ENCODE assay signal across 23 cellular contexts in the genomic region with DNA sequence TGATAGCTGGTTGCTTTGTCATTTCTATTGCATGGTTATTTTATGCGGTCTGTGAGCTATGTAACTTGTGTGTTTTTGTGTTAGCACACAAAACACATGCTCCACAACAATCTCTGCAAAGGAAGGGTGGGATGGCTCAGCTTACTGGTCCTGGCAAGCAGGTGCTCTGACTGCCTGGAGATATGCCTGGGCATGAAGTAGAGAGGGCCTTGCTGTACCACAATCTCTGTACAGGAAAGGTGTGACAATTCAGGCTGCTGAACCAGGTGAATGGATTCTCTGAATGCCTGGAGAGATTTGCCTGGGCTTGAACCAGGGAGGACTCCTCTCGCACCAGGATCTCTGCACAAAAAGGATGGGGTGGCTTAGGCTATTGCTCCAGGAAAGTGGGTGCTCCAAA.
DNase-seq lines count a peak whose midpoint lies in the region; ATAC-seq, FAIRE-seq and TF ChIP-seq lines count a peak whose summit lies in the region.
"Had no signal": no experiment of that assay in that cellular context is flagged by ENCODE, and none has a peak within 500 bp of the region (broad histone marks: within the 10 kb centered on the region; RNA-seq: fewer than 3 reads in every experiment).

No MANE protein-coding gene starts in this region.

- CTCF ChIA-PET in mammary epithelial cell (lab: Charles Lee; ENCODE audit: low non-redundant PET) = no interaction called here

- no peaks in the 10 kb centered on the region for H4K20me1 ChIP-seq in mammary epithelial cell (ENCODE audit: insufficient read depth, low read length)
- H4K20me1 ChIP-seq in keratinocyte (ENCODE audit: control insufficient read depth, extremely low read depth, insufficient read depth, low read length) = no peaks in the 10 kb centered on the region
- H4K20me1 ChIP-seq: BLaER1 had no signal

- FAIRE-seq in keratinocyte (lab: Jason Lieb, UNC) = peak; percentile 93
- FAIRE-seq: A204.1, G401.6, GM12892, GM19239, H54 had no signal

- WGBS in mammary epithelial cell (ENCODE audit: low coverage, missing lambda C conversion rate) = 100% methylated on average over 1 of the region's 2 CpGs

- H3K4me1 ChIP-seq in mammary epithelial cell (ENCODE audit: insufficient read depth, low read length) (peaks cover 10% of the 10 kb centered on the region), breast epithelium (no peaks in the 10 kb centered on the region), keratinocyte (ENCODE audit: control insufficient read depth, extremely low read depth, insufficient read depth, low read length) (peaks cover 9% of the 10 kb centered on the region)
- H3K4me1 ChIP-seq: BLaER1, Caco-2, HAP-1 had no signal

- no peak for ATAC-seq in GM18909 (IDR thresholded peaks at IDR 0.05; ENCODE audit: poor library complexity, unreplicated experiment)
- no peak for ATAC-seq in HG02678 (IDR thresholded peaks at IDR 0.05; ENCODE audit: unreplicated experiment)
- ATAC-seq: CD8-positive, alpha-beta T cell; GM23338 had no signal

- H3K27me3 ChIP-seq in mammary epithelial cell (ENCODE audit: insufficient read depth, low read length) (peaks cover 2% of the 10 kb centered on the region), breast epithelium (peaks cover 0 to 9% of the 10 kb centered on the region in 2 donors), keratinocyte (ENCODE audit: control insufficient read depth, extremely low read depth, insufficient read depth, low read length) (no peaks in the 10 kb centered on the region)
- H3K27me3 ChIP-seq: BLaER1 had no signal

- intact Hi-C loops in mammary epithelial cell (cut with micrococcal nuclease) (no loop called here), breast epithelium (cut with DNase I; ENCODE audit: low total_unique reads) (no loop called here)

- BruUV-seq in mammary epithelial cell (replicated peaks; lab: Mats Ljungman, UMichigan) = no TSS peak

- H3K36me3 ChIP-seq in mammary epithelial cell (ENCODE audit: insufficient read depth, low read length) = no peaks in the 10 kb centered on the region
- no peaks in the 10 kb centered on the region for H3K36me3 ChIP-seq in breast epithelium
- no peaks in the 10 kb centered on the region for H3K36me3 ChIP-seq in keratinocyte (ENCODE audit: control insufficient read depth in 2 of 2, extremely low read depth in 1 of 2, insufficient read depth in 2 of 2, low read length in 2 of 2)
- H3K36me3 ChIP-seq: BLaER1, HAP-1 had no signal

- H3K27ac ChIP-seq in mammary epithelial cell (ENCODE audit: insufficient read depth, low read depth, low read length) (no peak overlapping the region), breast epithelium (no peak overlapping the region), epithelial cell of prostate (peak overlapping the region; percentile 21), keratinocyte (ENCODE audit: control insufficient read depth, insufficient read depth, low read length) (no peak overlapping the region)
- H3K27ac ChIP-seq: 22Rv1, BLaER1, C4-2B had no signal

- H3K4me3 ChIP-seq in mammary epithelial cell (replicated peaks in 1 of 3; ENCODE audit: insufficient read depth in 1 of 3, low read depth in 2 of 3, low read length in 3 of 3) (no peak overlapping the region), breast epithelium (no peak overlapping the region), keratinocyte (ENCODE audit: control insufficient read depth in 2 of 3, extremely low read depth in 1 of 3, insufficient read depth in 2 of 3, low read depth in 1 of 3, low read length in 3 of 3) (no peak overlapping the region)
- H3K4me3 ChIP-seq: BLaER1, GM23338, HAP-1 had no signal

- H3K9ac ChIP-seq in mammary epithelial cell (ENCODE audit: insufficient read depth, low read length) (no peak overlapping the region), keratinocyte (ENCODE audit: control insufficient read depth, extremely low read depth, insufficient read depth, low read length) (no peak overlapping the region)
- H3K9ac ChIP-seq: BLaER1 had no signal

- in situ Hi-C loops in mammary epithelial cell (cut with MboI; ENCODE audit: low sequenced_read_pairs in 2 of 2) = loop anchor here in 1 of 2 donors (25.0 kb wide), 1 partner anchor 234 kb away; the partner anchor contains the start of gene FREM2

- H2AFZ ChIP-seq in mammary epithelial cell (ENCODE audit: low read depth, low read length) = peak overlapping the region; percentile 84
- H2AFZ ChIP-seq in keratinocyte (ENCODE audit: control insufficient read depth, low read length) = peak overlapping the region; percentile 74

- dilution Hi-C loops in mammary epithelial cell (cut with HindIII; ENCODE audit: low sequenced_read_pairs) = no loop called here
- dilution Hi-C loops in keratinocyte (cut with MboI; ENCODE audit: extremely low pct_ligation_motif_present, low sequenced_read_pairs) = no loop called here

- TF ChIP-seq POLR2A in breast epithelium (IDR thresholded peaks at IDR 0.05) = no peak

- DNase-seq in mammary epithelial cell (peak; percentile 60), breast epithelium (ENCODE audit: low spot score in 2 of 2) (no peak), epithelial cell of prostate (ENCODE audit: low read depth, low spot score) (no peak), keratinocyte (ENCODE audit: low read depth, low spot score) (no peak)
- DNase-seq in stimulated activated CD4-positive, alpha-beta T cell treated with anti-CD3 and anti-CD28 coated beads, Interleukin-1b, Interleukin-23, amount 100 ng/mL, for 48 hours = no peak
- DNase-seq: Caco-2; CD4-positive, CD25-positive, alpha-beta regulatory T cell; CD8-positive, alpha-beta T cell; DMS153; DND-41; HFFc6 had no signal

- no peaks in the 10 kb centered on the region for H3K9me1 ChIP-seq in keratinocyte (ENCODE audit: control insufficient read depth, extremely low read depth, insufficient read depth, low read length)

- TF ChIP-seq CTCF in mammary epithelial cell (conservative IDR thresholded peaks at IDR 0.05 in 1 of 2, IDR thresholded peaks at IDR 0.05 in 1 of 2; ENCODE audit: extremely low read depth in 1 of 2, insufficient read depth in 1 of 2, low read depth in 1 of 2, low read length in 2 of 2) (no peak), breast epithelium (IDR thresholded peaks at IDR 0.05) (no peak), keratinocyte (optimal IDR thresholded peaks at IDR 0.05 in 1 of 3, IDR thresholded peaks at IDR 0.05 in 1 of 3, conservative IDR thresholded peaks at IDR 0.05 in 1 of 3; ENCODE audit: extremely low read depth in 1 of 3, insufficient read depth in 2 of 3, low read length in 3 of 3) (no peak)

- H3K79me2 ChIP-seq in mammary epithelial cell (ENCODE audit: insufficient read depth, low read length) (no peaks in the 10 kb centered on the region), keratinocyte (ENCODE audit: control insufficient read depth, insufficient read depth, low read length) (no peaks in the 10 kb centered on the region)

- no peak overlapping the region for H3K4me2 ChIP-seq in mammary epithelial cell (ENCODE audit: insufficient read depth, low read depth, low read length)
- H3K4me2 ChIP-seq in keratinocyte (ENCODE audit: control insufficient read depth, extremely low read depth, insufficient read depth, low read depth, low read length) = peak overlapping the region; percentile 30
- H3K4me2 ChIP-seq: BLaER1, GM23338 had no signal

- peaks cover 4% of the 10 kb centered on the region for H3K9me3 ChIP-seq in mammary epithelial cell (replicated peaks; ENCODE audit: insufficient read depth, low read length)
- no peaks in the 10 kb centered on the region for H3K9me3 ChIP-seq in breast epithelium
- H3K9me3 ChIP-seq in keratinocyte (ENCODE audit: control insufficient read depth, low read depth, low read length) = no peaks in the 10 kb centered on the region
- H3K9me3 ChIP-seq: Caco-2, HAP-1 had no signal
